In the genomic region with DNA sequence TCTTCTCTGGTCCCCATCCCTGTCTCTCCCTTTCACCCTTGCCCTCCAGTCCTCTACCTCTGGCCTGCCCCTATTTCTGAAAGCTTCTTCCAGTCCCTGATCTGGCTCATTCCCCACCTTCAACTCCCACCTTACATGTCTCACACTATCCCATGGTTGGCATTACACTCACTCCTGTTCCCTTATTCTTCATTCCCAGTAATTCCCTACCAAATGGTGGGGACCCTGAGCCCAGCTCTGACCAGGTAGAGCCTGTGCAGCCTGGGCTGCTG, we compare ENCODE assay signal across 8 cellular contexts. TPM values are rescaled to one million over a fixed set of nuclear protein-coding genes. Genes with fewer than 3 reads are reported as not detected.
DNase-seq lines count a peak whose midpoint lies in the region; ATAC-seq, FAIRE-seq and TF ChIP-seq lines count a peak whose summit lies in the region.

No MANE protein-coding gene starts in this region.

- H3K27me3 Mint-ChIP-seq in activated naive CD4-positive, alpha-beta T cell treated with anti-CD3 and anti-CD28 coated beads, Interleukin-2, amount 50 U/mL, for 24 hours: no peaks in the 10 kb centered on the region
- no peaks in the 10 kb centered on the region for H3K27me3 Mint-ChIP-seq in activated T-helper 2 cell treated with anti-CD3 and anti-CD28 coated beads, Interferon-gamma antibody, Interleukin-2, Interleukin-4, amounts not matched to agents 10 μg/mL and 5 μg/mL and 100 μg/mL, durations not matched to agents 14 hours and 24 hours and 36 hours (ENCODE audit: low read depth)

- H3K4me3 ChIP-seq in kidney (ENCODE audit: low read length in 2 of 2) (peak overlapping the region; percentile 46 to 59), tibial nerve (peak overlapping the region in 2 of 4 donors; percentile 30 to 76)

- H3K27ac Mint-ChIP-seq in activated naive CD4-positive, alpha-beta T cell treated with anti-CD3 and anti-CD28 coated beads, Interleukin-2, amount 50 U/mL, for 24 hours: no peak overlapping the region
- peak overlapping the region; percentile 62 for H3K27ac Mint-ChIP-seq in activated T-helper 2 cell treated with anti-CD3 and anti-CD28 coated beads, Interferon-gamma antibody, Interleukin-2, Interleukin-4, amounts not matched to agents 10 μg/mL and 5 μg/mL and 100 μg/mL, durations not matched to agents 14 hours and 24 hours and 36 hours

- no peak for ATAC-seq in GM19328 (IDR thresholded peaks at IDR 0.05; ENCODE audit: unreplicated experiment)

- TF ChIP-seq POLR2A in tibial nerve (IDR thresholded peaks at IDR 0.05): no peak

- no peaks in the 10 kb centered on the region for H3K9me3 Mint-ChIP-seq in activated naive CD4-positive, alpha-beta T cell treated with anti-CD3 and anti-CD28 coated beads, Interleukin-2, amount 50 U/mL, for 24 hours
- H3K9me3 Mint-ChIP-seq in activated T-helper 2 cell treated with anti-CD3 and anti-CD28 coated beads, Interferon-gamma antibody, Interleukin-2, Interleukin-4, amounts not matched to agents 10 μg/mL and 5 μg/mL and 100 μg/mL, durations not matched to agents 14 hours and 24 hours and 36 hours: no peaks in the 10 kb centered on the region

- H3K36me3 Mint-ChIP-seq in activated naive CD4-positive, alpha-beta T cell treated with anti-CD3 and anti-CD28 coated beads, Interleukin-2, amount 50 U/mL, for 24 hours: peaks cover 2% of the 10 kb centered on the region
- peaks cover 38% of the 10 kb centered on the region for H3K36me3 Mint-ChIP-seq in activated T-helper 2 cell treated with anti-CD3 and anti-CD28 coated beads, Interferon-gamma antibody, Interleukin-2, Interleukin-4, amounts not matched to agents 10 μg/mL and 5 μg/mL and 100 μg/mL, durations not matched to agents 14 hours and 24 hours and 36 hours (ENCODE audit: low read depth)

- H3K4me1 ChIP-seq in kidney (ENCODE audit: control insufficient read depth in 1 of 2, insufficient read depth in 1 of 2, low read depth in 1 of 2, low read length in 2 of 2) (peaks cover 25 to 33% of the 10 kb centered on the region in 2 donors), tibial nerve (peaks cover 0 to 41% (median 10%) of the 10 kb centered on the region in 4 donors)

- H3K36me3 ChIP-seq in kidney (ENCODE audit: control insufficient read depth in 1 of 2, insufficient read depth in 2 of 2, low read length in 2 of 2) (peaks cover 6 to 12% of the 10 kb centered on the region in 2 donors), tibial nerve (peaks cover 0 to 46% (median 0%) of the 10 kb centered on the region in 3 donors)

- FAIRE-seq in kidney (lab: Jason Lieb, UNC): no peak

- peaks cover 25% of the 10 kb centered on the region for H3K4me1 Mint-ChIP-seq in activated naive CD4-positive, alpha-beta T cell treated with anti-CD3 and anti-CD28 coated beads, Interleukin-2, amount 50 U/mL, for 24 hours
- H3K4me1 Mint-ChIP-seq in activated T-helper 2 cell treated with anti-CD3 and anti-CD28 coated beads, Interferon-gamma antibody, Interleukin-2, Interleukin-4, amounts not matched to agents 10 μg/mL and 5 μg/mL and 100 μg/mL, durations not matched to agents 14 hours and 24 hours and 36 hours (ENCODE audit: low read depth): peaks cover 30% of the 10 kb centered on the region

- intact Hi-C loops in activated T-helper 2 cell treated with anti-CD3 and anti-CD28 coated beads, Interferon-gamma antibody, Interleukin-2, Interleukin-4, amounts not matched to agents 10 μg/mL and 5 μg/mL and 100 μg/mL, durations not matched to agents 14 hours and 24 hours and 36 hours (cut with micrococcal nuclease): loop anchor here (5.0 kb wide), 1 partner anchor 57 kb away; no protein-coding TSS in a partner anchor
- intact Hi-C loops in kidney (cut with DNase I): no loop called here

- TF ChIP-seq EP300 in tibial nerve (IDR thresholded peaks at IDR 0.05): no peak

- H3K4me3 Mint-ChIP-seq in activated naive CD4-positive, alpha-beta T cell treated with anti-CD3 and anti-CD28 coated beads, Interleukin-2, amount 50 U/mL, for 24 hours: peak overlapping the region; percentile 82
- H3K4me3 Mint-ChIP-seq in activated T-helper 2 cell treated with anti-CD3 and anti-CD28 coated beads, Interferon-gamma antibody, Interleukin-2, Interleukin-4, amounts not matched to agents 10 μg/mL and 5 μg/mL and 100 μg/mL, durations not matched to agents 14 hours and 24 hours and 36 hours (ENCODE audit: low read depth): peak overlapping the region; percentile 83

- TF ChIP-seq CTCF in kidney (IDR thresholded peaks at IDR 0.05; ENCODE audit: borderline replicate concordance, extremely low read depth, insufficient read depth) (no peak), tibial nerve (IDR thresholded peaks at IDR 0.05) (no peak)

- H3K9me3 ChIP-seq in kidney (ENCODE audit: control insufficient read depth in 1 of 2, low read length in 2 of 2) (no peaks in the 10 kb centered on the region), tibial nerve (no peaks in the 10 kb centered on the region)

- DNase-seq in activated naive CD4-positive, alpha-beta T cell treated with anti-CD3 and anti-CD28 coated beads, Interleukin-2, amount 50 U/mL, for 16 hours: no peak
- no peak for DNase-seq in activated T-helper 2 cell treated with anti-CD3 and anti-CD28 coated beads, Interferon-gamma antibody, Interleukin-2, Interleukin-4, amounts not matched to agents 10 μg/mL and 5 μg/mL and 100 μg/mL, durations not matched to agents 14 hours and 24 hours and 36 hours (ENCODE audit: low spot score)
- DNase-seq in kidney (no peak), tibial nerve (ENCODE audit: low spot score in 2 of 2) (no peak), COLO668 (lab: John Stamatoyannopoulos, UW; ENCODE audit: unreplicated experiment) (no peak), NCI-H2196 (lab: John Stamatoyannopoulos, UW; ENCODE audit: unreplicated experiment) (no peak)

- H3K9ac ChIP-seq in kidney (ENCODE audit: low read length in 2 of 2): peak overlapping the region in 1 of 2 donors; percentile 44

- H3K27ac ChIP-seq in kidney (ENCODE audit: low read depth in 2 of 2, low read length in 2 of 2) (no peak overlapping the region), tibial nerve (peak overlapping the region in 3 of 4 donors; percentile 79 to 99 (median 87))

- no peaks in the 10 kb centered on the region for H3K27me3 ChIP-seq in tibial nerve

RNA-seq across cellular contexts. Expression of gene TP53INP2, which starts 6.4 kb away (rescaled TPM):
- total RNA-seq in activated T-helper 2 cell treated with anti-CD3 and anti-CD28 coated beads, Interferon-gamma antibody, Interleukin-2, Interleukin-4, amounts not matched to agents 10 μg/mL and 5 μg/mL and 100 μg/mL, durations not matched to agents 14 hours and 24 hours and 36 hours: 4.8 and 5.5 TPM in 2 replicates
- total RNA-seq in kidney: 23.3 TPM
- polyA plus RNA-seq in kidney (ENCODE audit: insufficient read depth, low read depth, low replicate concordance): 31.9 TPM
- 10 to 100 TPM; 11.9 to 19.5 (median 18.1) TPM for total RNA-seq in tibial nerve

RNA-seq across cellular contexts. Expression of gene PIGU, which starts 33.6 kb away (rescaled TPM):
- 24.9 and 25.7 TPM in 2 replicates for total RNA-seq in activated T-helper 2 cell treated with anti-CD3 and anti-CD28 coated beads, Interferon-gamma antibody, Interleukin-2, Interleukin-4, amounts not matched to agents 10 μg/mL and 5 μg/mL and 100 μg/mL, durations not matched to agents 14 hours and 24 hours and 36 hours
- total RNA-seq in kidney: 15.9 TPM
- 42.0 TPM for polyA plus RNA-seq in kidney (ENCODE audit: insufficient read depth, low read depth, low replicate concordance)
- total RNA-seq in tibial nerve: 10 to 100 TPM; 20.6 to 31.5 (median 27.7) TPM

Comparison
In these comparisons a context has a peak if more than half of its experiments do, and no peak if none do; other contexts are left out.
1. H3K27ac ChIP-seq: peak in tibial nerve (3 of 4); none in kidney (0 of 2).